26 cellular contexts compared by ENCODE assay signal in genomic region chr16:31251435-31251834, GRCh38. TPM values are rescaled to one million over a fixed set of nuclear protein-coding genes. Genes with fewer than 3 reads are reported as not detected.
A peak's percentile ranks its signal among the peaks of the same experiment; 100 is the strongest.
DNase-seq lines count a peak whose midpoint lies in the region; ATAC-seq and TF ChIP-seq lines count a peak whose summit lies in the region.
"Had no signal": no experiment of that assay in that cellular context is flagged by ENCODE, and none has a peak within 500 bp of the region (broad histone marks: within the 10 kb centered on the region; RNA-seq: fewer than 3 reads in every experiment).

No MANE protein-coding gene starts in this region.

- H3K4me3 ChIP-seq in psoas muscle, result no peak overlapping the region
- H3K4me3 ChIP-seq: GM23338, HAP-1, MG63 had no signal

- no peak for DNase-seq in activated CD8-positive, alpha-beta T cell treated with anti-CD3 and anti-CD28 coated beads, Interleukin-2, amount 10 ng/mL, durations not matched to agents 7 days and 5 days
- DNase-seq in activated CD8-positive, alpha-beta T cell treated with anti-CD3 and anti-CD28 coated beads for 36 hours, result no peak
- no peak for DNase-seq in stimulated activated naive CD8-positive, alpha-beta T cell treated with anti-CD3 and anti-CD28 coated beads, Interleukin-15, amount 100 ng/mL, for 72 hours
- DNase-seq in stimulated activated naive CD8-positive, alpha-beta T cell treated with anti-CD3 and anti-CD28 coated beads, Interleukin-15, Interleukin-2, amounts not matched to agents 100 U/mL and 50 U/mL, for 24 hours, result no peak
- DNase-seq in activated T-helper 2 cell treated with anti-CD3 and anti-CD28 coated beads, Interferon-gamma antibody, Interleukin-2, Interleukin-4, amounts not matched to agents 10 μg/mL and 5 μg/mL and 100 μg/mL, durations not matched to agents 14 hours and 24 hours and 36 hours (ENCODE audit: low spot score), result no peak
- DNase-seq in psoas muscle, result no peak
- DNase-seq: C1 segment of cervical spinal cord; CD4-positive, alpha-beta memory T cell; COR-L47; DMS53; KG1; MG63; NCI-H1105 treated with DMSO at 0.1 percent for 48 hours; NCI-H146; NCI-H2029; NCI-H446; NCI-H524 treated with DMSO at 0.1 percent for 48 hours; NCI-H774; NK-92 treated with Interleukin-12 subunit alpha and Interleukin-12 subunit beta, amount 100 ng/mL, for 24 hours; PC-3 had no signal

- CTCF ChIA-PET in activated CD8-positive, alpha-beta T cell treated with anti-CD3 and anti-CD28 coated beads, Interleukin-2, amount 10 ng/mL, durations not matched to agents 7 days and 5 days (lab: Charles Lee), result no interaction called here
- CTCF ChIA-PET in activated CD8-positive, alpha-beta T cell treated with anti-CD3 and anti-CD28 coated beads for 36 hours (lab: Charles Lee), result no interaction called here

- peaks cover 12% of the 10 kb centered on the region for H3K36me3 Mint-ChIP-seq in activated CD8-positive, alpha-beta T cell treated with anti-CD3 and anti-CD28 coated beads, Interleukin-2, amount 10 ng/mL, durations not matched to agents 7 days and 5 days (ENCODE audit: low read depth)
- H3K36me3 Mint-ChIP-seq in activated CD8-positive, alpha-beta T cell treated with anti-CD3 and anti-CD28 coated beads for 36 hours (ENCODE audit: low read depth), result no peaks in the 10 kb centered on the region
- no peaks in the 10 kb centered on the region for H3K36me3 Mint-ChIP-seq in activated T-helper 2 cell treated with anti-CD3 and anti-CD28 coated beads, Interferon-gamma antibody, Interleukin-2, Interleukin-4, amounts not matched to agents 10 μg/mL and 5 μg/mL and 100 μg/mL, durations not matched to agents 14 hours and 24 hours and 36 hours (ENCODE audit: low read depth)
- H3K36me3 Mint-ChIP-seq: CD4-positive, alpha-beta memory T cell had no signal

- peaks cover 47% of the 10 kb centered on the region for H3K4me1 Mint-ChIP-seq in activated CD8-positive, alpha-beta T cell treated with anti-CD3 and anti-CD28 coated beads, Interleukin-2, amount 10 ng/mL, durations not matched to agents 7 days and 5 days (ENCODE audit: low read depth)
- peaks cover 30% of the 10 kb centered on the region for H3K4me1 Mint-ChIP-seq in activated CD8-positive, alpha-beta T cell treated with anti-CD3 and anti-CD28 coated beads for 36 hours (ENCODE audit: low read depth)
- peaks cover 51% of the 10 kb centered on the region for H3K4me1 Mint-ChIP-seq in stimulated activated naive CD8-positive, alpha-beta T cell treated with anti-CD3 and anti-CD28 coated beads, Interleukin-15, amount 100 ng/mL, for 72 hours
- H3K4me1 Mint-ChIP-seq in activated T-helper 2 cell treated with anti-CD3 and anti-CD28 coated beads, Interferon-gamma antibody, Interleukin-2, Interleukin-4, amounts not matched to agents 10 μg/mL and 5 μg/mL and 100 μg/mL, durations not matched to agents 14 hours and 24 hours and 36 hours (ENCODE audit: low read depth), result peaks cover 42% of the 10 kb centered on the region

- H3K9me3 Mint-ChIP-seq in activated CD8-positive, alpha-beta T cell treated with anti-CD3 and anti-CD28 coated beads, Interleukin-2, amount 10 ng/mL, durations not matched to agents 7 days and 5 days (ENCODE audit: insufficient read depth), result no peaks in the 10 kb centered on the region
- no peaks in the 10 kb centered on the region for H3K9me3 Mint-ChIP-seq in activated CD8-positive, alpha-beta T cell treated with anti-CD3 and anti-CD28 coated beads for 36 hours
- no peaks in the 10 kb centered on the region for H3K9me3 Mint-ChIP-seq in stimulated activated naive CD8-positive, alpha-beta T cell treated with anti-CD3 and anti-CD28 coated beads, Interleukin-15, amount 100 ng/mL, for 72 hours
- no peaks in the 10 kb centered on the region for H3K9me3 Mint-ChIP-seq in activated T-helper 2 cell treated with anti-CD3 and anti-CD28 coated beads, Interferon-gamma antibody, Interleukin-2, Interleukin-4, amounts not matched to agents 10 μg/mL and 5 μg/mL and 100 μg/mL, durations not matched to agents 14 hours and 24 hours and 36 hours
- H3K9me3 Mint-ChIP-seq: CD4-positive, alpha-beta memory T cell; GM23338 had no signal

- no peaks in the 10 kb centered on the region for H3K4me1 ChIP-seq in psoas muscle
- H3K4me1 ChIP-seq: HAP-1 had no signal

- peaks cover 3% of the 10 kb centered on the region for H3K27me3 Mint-ChIP-seq in activated CD8-positive, alpha-beta T cell treated with anti-CD3 and anti-CD28 coated beads, Interleukin-2, amount 10 ng/mL, durations not matched to agents 7 days and 5 days (ENCODE audit: low read depth)
- no peaks in the 10 kb centered on the region for H3K27me3 Mint-ChIP-seq in activated CD8-positive, alpha-beta T cell treated with anti-CD3 and anti-CD28 coated beads for 36 hours
- no peaks in the 10 kb centered on the region for H3K27me3 Mint-ChIP-seq in stimulated activated naive CD8-positive, alpha-beta T cell treated with anti-CD3 and anti-CD28 coated beads, Interleukin-15, amount 100 ng/mL, for 72 hours
- H3K27me3 Mint-ChIP-seq in activated T-helper 2 cell treated with anti-CD3 and anti-CD28 coated beads, Interferon-gamma antibody, Interleukin-2, Interleukin-4, amounts not matched to agents 10 μg/mL and 5 μg/mL and 100 μg/mL, durations not matched to agents 14 hours and 24 hours and 36 hours (ENCODE audit: low read depth), result peaks cover 2% of the 10 kb centered on the region
- H3K27me3 Mint-ChIP-seq: CD4-positive, alpha-beta memory T cell had no signal

- H3K9me3 ChIP-seq in psoas muscle, result no peaks in the 10 kb centered on the region
- H3K9me3 ChIP-seq: HAP-1, MG63 had no signal

- H3K36me3 ChIP-seq in psoas muscle (ENCODE audit: insufficient read depth in 1 of 2, low read depth in 1 of 2), result no peaks in the 10 kb centered on the region
- H3K36me3 ChIP-seq: HAP-1, MG63 had no signal

- TF ChIP-seq CTCF in activated CD8-positive, alpha-beta T cell treated with anti-CD3 and anti-CD28 coated beads for 36 hours (IDR thresholded peaks at IDR 0.05), result no peak
- no peak for TF ChIP-seq CTCF in psoas muscle (IDR thresholded peaks at IDR 0.05)

- peak overlapping the region; percentile 78 for H3K27ac Mint-ChIP-seq in activated CD8-positive, alpha-beta T cell treated with anti-CD3 and anti-CD28 coated beads, Interleukin-2, amount 10 ng/mL, durations not matched to agents 7 days and 5 days
- H3K27ac Mint-ChIP-seq in activated CD8-positive, alpha-beta T cell treated with anti-CD3 and anti-CD28 coated beads for 36 hours, result no peak overlapping the region
- H3K27ac Mint-ChIP-seq in stimulated activated naive CD8-positive, alpha-beta T cell treated with anti-CD3 and anti-CD28 coated beads, Interleukin-15, amount 100 ng/mL, for 72 hours, result no peak overlapping the region
- H3K27ac Mint-ChIP-seq in activated T-helper 2 cell treated with anti-CD3 and anti-CD28 coated beads, Interferon-gamma antibody, Interleukin-2, Interleukin-4, amounts not matched to agents 10 μg/mL and 5 μg/mL and 100 μg/mL, durations not matched to agents 14 hours and 24 hours and 36 hours, result peak overlapping the region; percentile 46
- H3K27ac Mint-ChIP-seq: CD4-positive, alpha-beta memory T cell; GM23338 had no signal

- H3K27ac ChIP-seq in psoas muscle, result no peak overlapping the region

- H3K27me3 ChIP-seq in psoas muscle (ENCODE audit: insufficient read depth in 3 of 3, low read length in 2 of 3), result peaks cover 0 to under 1% (median 0%) of the 10 kb centered on the region in 3 donors

- no peak for ATAC-seq in activated CD8-positive, alpha-beta T cell treated with anti-CD3 and anti-CD28 coated beads, Interleukin-2, amount 10 ng/mL, durations not matched to agents 7 days and 5 days
- ATAC-seq in activated CD8-positive, alpha-beta T cell treated with anti-CD3 and anti-CD28 coated beads for 36 hours, result no peak
- peak; percentile 18 for ATAC-seq in stimulated activated naive CD8-positive, alpha-beta T cell treated with anti-CD3 and anti-CD28 coated beads, Interleukin-15, amount 100 ng/mL, for 72 hours
- no peak for ATAC-seq in stimulated activated naive CD8-positive, alpha-beta T cell treated with anti-CD3 and anti-CD28 coated beads, Interleukin-15, Interleukin-2, amounts not matched to agents 100 U/mL and 50 U/mL, for 24 hours
- ATAC-seq in psoas muscle, result no peak
- ATAC-seq in GM19463 (IDR thresholded peaks at IDR 0.05; ENCODE audit: unreplicated experiment), result no peak
- ATAC-seq: GM23338, PC-3 had no signal

- POLR2A ChIA-PET in activated CD8-positive, alpha-beta T cell treated with anti-CD3 and anti-CD28 coated beads, Interleukin-2, amount 10 ng/mL, durations not matched to agents 7 days and 5 days (lab: Charles Lee), result no interaction called here
- POLR2A ChIA-PET in activated CD8-positive, alpha-beta T cell treated with anti-CD3 and anti-CD28 coated beads for 36 hours (lab: Charles Lee), result no interaction called here

- intact Hi-C loops in activated CD8-positive, alpha-beta T cell treated with anti-CD3 and anti-CD28 coated beads for 36 hours (cut with micrococcal nuclease), result no loop called here
- intact Hi-C loops in activated T-helper 2 cell treated with anti-CD3 and anti-CD28 coated beads, Interferon-gamma antibody, Interleukin-2, Interleukin-4, amounts not matched to agents 10 μg/mL and 5 μg/mL and 100 μg/mL, durations not matched to agents 14 hours and 24 hours and 36 hours (cut with micrococcal nuclease), result loop anchor here (5.0 kb wide), 1 partner anchor 101 kb away; no protein-coding TSS in a partner anchor
- intact Hi-C loops in psoas muscle (cut with DNase I), result no loop called here

- WGBS in psoas muscle, 3 donors, result 94% methylated on average over 5 of the region's 5 CpGs

- no peak overlapping the region for H3K4me3 Mint-ChIP-seq in activated CD8-positive, alpha-beta T cell treated with anti-CD3 and anti-CD28 coated beads, Interleukin-2, amount 10 ng/mL, durations not matched to agents 7 days and 5 days
- H3K4me3 Mint-ChIP-seq in activated CD8-positive, alpha-beta T cell treated with anti-CD3 and anti-CD28 coated beads for 36 hours, result no peak overlapping the region
- no peak overlapping the region for H3K4me3 Mint-ChIP-seq in stimulated activated naive CD8-positive, alpha-beta T cell treated with anti-CD3 and anti-CD28 coated beads, Interleukin-15, amount 100 ng/mL, for 72 hours
- H3K4me3 Mint-ChIP-seq in activated T-helper 2 cell treated with anti-CD3 and anti-CD28 coated beads, Interferon-gamma antibody, Interleukin-2, Interleukin-4, amounts not matched to agents 10 μg/mL and 5 μg/mL and 100 μg/mL, durations not matched to agents 14 hours and 24 hours and 36 hours (ENCODE audit: low read depth), result no peak overlapping the region
- H3K4me3 Mint-ChIP-seq: CD4-positive, alpha-beta memory T cell; GM23338 had no signal

RNA-seq across cellular contexts. Expression of gene ITGAM, which starts 8.3 kb away (rescaled TPM):
- 10 to 100 TPM; 15.3 to 17.7 TPM for total RNA-seq in activated CD8-positive, alpha-beta T cell treated with anti-CD3 and anti-CD28 coated beads, Interleukin-2, amount 10 ng/mL, durations not matched to agents 7 days and 5 days
- under 1 TPM; 0.88 to 0.96 TPM for total RNA-seq in activated CD8-positive, alpha-beta T cell treated with anti-CD3 and anti-CD28 coated beads for 36 hours
- 7.0 and 8.4 TPM in 2 replicates for total RNA-seq in activated T-helper 2 cell treated with anti-CD3 and anti-CD28 coated beads, Interferon-gamma antibody, Interleukin-2, Interleukin-4, amounts not matched to agents 10 μg/mL and 5 μg/mL and 100 μg/mL, durations not matched to agents 14 hours and 24 hours and 36 hours
- total RNA-seq in psoas muscle, result 1 to 10 TPM; 3.2 to 5.9 (median 3.9) TPM
- 1 to 10 TPM in 2 of 3 donors, under 1 TPM in 1; 0.52 to 2.5 (median 1.4) TPM for polyA plus RNA-seq in psoas muscle
- total RNA-seq: Daoy, PC-3 had no signal

RNA-seq across cellular contexts. Expression of gene PYDC1, which starts 34.5 kb away (rescaled TPM):
- not detected for total RNA-seq in activated CD8-positive, alpha-beta T cell treated with anti-CD3 and anti-CD28 coated beads, Interleukin-2, amount 10 ng/mL, durations not matched to agents 7 days and 5 days
- total RNA-seq in activated CD8-positive, alpha-beta T cell treated with anti-CD3 and anti-CD28 coated beads for 36 hours, result not detected
- total RNA-seq in activated T-helper 2 cell treated with anti-CD3 and anti-CD28 coated beads, Interferon-gamma antibody, Interleukin-2, Interleukin-4, amounts not matched to agents 10 μg/mL and 5 μg/mL and 100 μg/mL, durations not matched to agents 14 hours and 24 hours and 36 hours, result not detected in 2 replicates
- not detected for total RNA-seq in psoas muscle
- polyA plus RNA-seq in psoas muscle, result not detected
- total RNA-seq: A673; CD4-positive, alpha-beta memory T cell; Daoy; G401; GM23338; PC-3 had no signal
- polyA plus RNA-seq: CD4-positive, alpha-beta memory T cell had no signal

RNA-seq across cellular contexts. Expression of gene TRIM72, which starts 37.5 kb away (rescaled TPM):
- not detected for total RNA-seq in activated CD8-positive, alpha-beta T cell treated with anti-CD3 and anti-CD28 coated beads, Interleukin-2, amount 10 ng/mL, durations not matched to agents 7 days and 5 days
- not detected for total RNA-seq in activated CD8-positive, alpha-beta T cell treated with anti-CD3 and anti-CD28 coated beads for 36 hours
- 0.11 TPM in 1 of 2 replicates, not detected in the other for total RNA-seq in activated T-helper 2 cell treated with anti-CD3 and anti-CD28 coated beads, Interferon-gamma antibody, Interleukin-2, Interleukin-4, amounts not matched to agents 10 μg/mL and 5 μg/mL and 100 μg/mL, durations not matched to agents 14 hours and 24 hours and 36 hours
- 100 to 1,000 TPM; 155 to 236 (median 229) TPM for total RNA-seq in psoas muscle
- polyA plus RNA-seq in psoas muscle, result 100 to 1,000 TPM in 1 of 3 donors, 10 to 100 TPM in 2; 62.9 to 132 (median 64.8) TPM
- total RNA-seq: CD4-positive, alpha-beta memory T cell; Daoy; G401; PC-3 had no signal
- polyA plus RNA-seq: CD4-positive, alpha-beta memory T cell had no signal

RNA-seq across cellular contexts. Expression of gene PYCARD, which starts 48.9 kb away (rescaled TPM):
- 10 to 100 TPM; 97.7 to 99.5 TPM for total RNA-seq in activated CD8-positive, alpha-beta T cell treated with anti-CD3 and anti-CD28 coated beads, Interleukin-2, amount 10 ng/mL, durations not matched to agents 7 days and 5 days
- total RNA-seq in activated CD8-positive, alpha-beta T cell treated with anti-CD3 and anti-CD28 coated beads for 36 hours, result 1 to 10 TPM; 5.9 to 6.1 TPM
- 15.1 and 15.3 TPM in 2 replicates for total RNA-seq in activated T-helper 2 cell treated with anti-CD3 and anti-CD28 coated beads, Interferon-gamma antibody, Interleukin-2, Interleukin-4, amounts not matched to agents 10 μg/mL and 5 μg/mL and 100 μg/mL, durations not matched to agents 14 hours and 24 hours and 36 hours
- total RNA-seq in psoas muscle, result 1 to 10 TPM; 2.6 to 3.2 (median 3.0) TPM
- 1 to 10 TPM; 2.1 to 4.9 (median 3.4) TPM for polyA plus RNA-seq in psoas muscle

Comparison
In these comparisons a context has a peak if more than half of its experiments do, and no peak if none do; other contexts are left out.
1. H3K27ac Mint-ChIP-seq: peak in activated CD8-positive, alpha-beta T cell treated with anti-CD3 and anti-CD28 coated beads, Interleukin-2, amount 10 ng/mL, durations not matched to agents 7 days and 5 days (single experiment) and activated T-helper 2 cell treated with anti-CD3 and anti-CD28 coated beads, Interferon-gamma antibody, Interleukin-2, Interleukin-4, amounts not matched to agents 10 μg/mL and 5 μg/mL and 100 μg/mL, durations not matched to agents 14 hours and 24 hours and 36 hours (single experiment); none in activated CD8-positive, alpha-beta T cell treated with anti-CD3 and anti-CD28 coated beads for 36 hours (single experiment) and stimulated activated naive CD8-positive, alpha-beta T cell treated with anti-CD3 and anti-CD28 coated beads, Interleukin-15, amount 100 ng/mL, for 72 hours (0 of 2).
2. RNA of gene TRIM72, which starts 37.5 kb away (total RNA-seq): 155 to 236 TPM in psoas muscle; not detected in activated CD8-positive, alpha-beta T cell treated with anti-CD3 and anti-CD28 coated beads, Interleukin-2, amount 10 ng/mL, durations not matched to agents 7 days and 5 days, 0.11 TPM in activated T-helper 2 cell treated with anti-CD3 and anti-CD28 coated beads, Interferon-gamma antibody, Interleukin-2, Interleukin-4, amounts not matched to agents 10 μg/mL and 5 μg/mL and 100 μg/mL, durations not matched to agents 14 hours and 24 hours and 36 hours and not detected in activated CD8-positive, alpha-beta T cell treated with anti-CD3 and anti-CD28 coated beads for 36 hours; every median in the first group is over 100 times any median in the second.